8 cellular contexts compared by ENCODE assay signal in the genomic region with DNA sequence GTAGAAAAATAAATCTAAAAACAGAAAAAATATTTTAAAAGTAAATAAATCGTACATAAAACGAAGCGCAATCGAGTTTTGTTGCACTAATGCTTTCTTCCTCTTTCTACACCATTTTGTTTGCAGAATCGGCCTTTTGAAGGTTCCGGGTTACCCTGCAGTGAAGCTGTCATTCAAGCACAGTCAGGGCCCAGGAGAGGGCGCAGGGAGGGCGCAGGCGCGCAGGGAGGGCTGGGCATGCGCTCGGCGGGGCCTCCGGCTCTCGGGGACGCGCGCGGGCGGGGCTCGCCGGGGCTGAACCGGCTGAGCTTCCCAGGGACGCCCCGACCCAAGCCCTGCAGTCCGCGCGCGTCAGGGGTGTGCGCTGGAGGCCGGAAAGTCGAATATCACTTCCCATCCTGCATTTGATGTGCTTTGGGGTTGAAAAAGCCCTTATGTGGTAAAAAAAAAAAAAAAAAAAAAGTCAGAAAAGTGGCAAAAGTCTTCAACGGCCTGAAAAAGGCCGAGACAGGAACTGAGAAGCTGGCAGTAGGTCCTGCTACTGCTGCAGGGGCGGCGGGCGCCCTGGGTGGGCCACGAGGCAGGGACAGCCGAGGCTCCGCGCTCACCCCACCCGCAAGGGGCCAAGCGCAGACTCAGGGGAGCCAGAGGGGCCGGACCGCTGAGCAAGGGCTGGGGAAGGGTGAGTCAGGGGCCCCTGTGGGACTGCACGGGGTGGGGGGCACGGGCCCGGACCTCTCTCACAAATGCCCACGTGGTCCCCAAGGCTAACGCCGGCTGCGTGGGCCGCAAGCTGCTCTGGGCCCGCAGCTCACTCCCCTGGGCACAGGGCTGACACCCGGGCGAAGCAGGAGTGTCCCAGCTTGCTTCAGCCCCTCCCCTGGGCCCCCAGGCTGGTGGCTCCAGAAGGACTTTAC. TPM values are rescaled to one million over a fixed set of nuclear protein-coding genes. Genes with fewer than 3 reads are reported as not detected.
DNase-seq lines count a peak whose midpoint lies in the region; ATAC-seq and TF ChIP-seq lines count a peak whose summit lies in the region.

No MANE protein-coding gene starts in this region.

- H3K27ac ChIP-seq in neutrophil = peak overlapping the region; percentile 23
- H3K27ac ChIP-seq in subcutaneous abdominal adipose tissue (ENCODE audit: low read depth, low read length) = peak overlapping the region; percentile 95

- peak; percentile 6; the same call in 1 of the 2 replicates for TF ChIP-seq RAD21 in Ishikawa (IDR thresholded peaks at IDR 0.05; ENCODE audit: low read depth)

- peak; percentile 69 for DNase-seq in DMS153 (lab: John Stamatoyannopoulos, UW)
- peak; percentile 54 for DNase-seq in SK-N-DZ (ENCODE audit: low spot score)
- DNase-seq in activated naive CD4-positive, alpha-beta T cell treated with anti-CD3 and anti-CD28 coated beads, Interleukin-2, amount 50 U/mL, for 16 hours = peak; percentile 90
- DNase-seq in globus pallidus (ENCODE audit: low spot score) = peak; percentile 93

- H3K4me1 ChIP-seq in neutrophil (ENCODE audit: control insufficient read depth in 1 of 2, insufficient read depth in 1 of 2, low read depth in 1 of 2, low read length in 1 of 2) (peaks cover 0 to 9% of the 10 kb centered on the region in 2 experiments), subcutaneous abdominal adipose tissue (ENCODE audit: control insufficient read depth in 5 of 5, insufficient read depth in 5 of 5, low read length in 5 of 5) (peaks cover 8 to 47% (median 33%) of the 10 kb centered on the region in 5 donors)

- peak overlapping the region in 4 of 5 donors; percentile 48 to 71 (median 66) for H3K9ac ChIP-seq in subcutaneous abdominal adipose tissue (ENCODE audit: low read length in 5 of 5)

- TF ChIP-seq CTCF in neutrophil (IDR thresholded peaks at IDR 0.05) = no peak

- H3K36me3 ChIP-seq in neutrophil = no peaks in the 10 kb centered on the region
- no peaks in the 10 kb centered on the region for H3K36me3 ChIP-seq in subcutaneous abdominal adipose tissue (ENCODE audit: control insufficient read depth in 5 of 5, insufficient read depth in 5 of 5, low read length in 5 of 5)

- H3K9me3 ChIP-seq in neutrophil (no peaks in the 10 kb centered on the region), subcutaneous abdominal adipose tissue (ENCODE audit: control insufficient read depth in 5 of 5, low read length in 5 of 5) (no peaks in the 10 kb centered on the region)

- peak; percentile 99 for ATAC-seq in GM21619 (IDR thresholded peaks at IDR 0.05; ENCODE audit: unreplicated experiment)

- TF ChIP-seq EP300 in Ishikawa (IDR thresholded peaks at IDR 0.05; ENCODE audit: borderline replicate concordance) = no peak

- H3K4me3 ChIP-seq in neutrophil (ENCODE audit: low read depth in 1 of 2, low read length in 1 of 2) (peak overlapping the region; percentile 14 to 44), subcutaneous abdominal adipose tissue (ENCODE audit: low read depth in 1 of 5, low read length in 5 of 5) (peak overlapping the region; percentile 47 to 65 (median 58))

- H3K27me3 ChIP-seq in neutrophil (no peaks in the 10 kb centered on the region), subcutaneous abdominal adipose tissue (ENCODE audit: control insufficient read depth in 5 of 5, insufficient read depth in 4 of 5, low read length in 5 of 5) (no peaks in the 10 kb centered on the region)

TF ChIP-seq in Ishikawa, 13 proteins besides CTCF, POLR2A, EP300 and RAD21:
- TF ChIP-seq NFIC (IDR thresholded peaks at IDR 0.05) (no peak), TAF1 (IDR thresholded peaks at IDR 0.05; ENCODE audit: low read depth) (0 out of 2 replicates have a peak, but pooled peaks have one; percentile 29), MAX (IDR thresholded peaks at IDR 0.05) (peak; percentile 31; the same call in 1 of the 2 replicates), REST (IDR thresholded peaks at IDR 0.05; ENCODE audit: low read depth) (no peak)
TF ChIP-seq in Ishikawa: peak in this region for 2.

RNA-seq across cellular contexts. Expression of gene THBS2, which starts 40.5 kb away (rescaled TPM):
- polyA plus RNA-seq in SK-N-DZ (2014; cell fraction: cytosol; rRNA removed) = 0.07 TPM in 1 of 2 replicates, not detected in the other
- not detected in 2 replicates for polyA plus RNA-seq in SK-N-DZ (2014; cell fraction: nucleus; rRNA removed)

Comparison
In these comparisons a context has a peak if more than half of its experiments do, and no peak if none do; other contexts are left out.
1. Peak in every context shown above with its lines: DNase-seq, ATAC-seq, H3K4me3 ChIP-seq and H3K27ac ChIP-seq.